ENCODE assay signal across 23 cellular contexts in the genomic region with DNA sequence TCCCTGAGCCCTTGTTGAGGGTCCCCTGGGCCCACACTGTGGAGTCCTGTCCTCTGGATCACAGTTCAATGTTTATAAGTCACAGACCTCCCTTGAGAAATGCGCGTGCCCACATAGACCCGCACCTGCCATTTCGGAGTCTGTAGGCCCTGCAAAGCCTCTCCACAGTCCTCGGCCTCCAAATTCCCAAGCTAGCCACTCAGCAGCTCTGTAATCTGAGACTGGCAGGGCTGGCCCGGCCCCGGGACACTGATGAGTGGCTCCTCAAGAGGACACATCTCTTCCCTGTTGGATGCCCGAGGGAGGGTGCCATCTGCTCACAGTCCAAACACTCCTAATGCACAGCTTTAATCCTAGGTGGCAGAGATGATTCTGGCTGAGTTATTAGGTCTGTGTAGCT. TPM values are rescaled to one million over a fixed set of nuclear protein-coding genes. Genes with fewer than 3 reads are reported as not detected.
DNase-seq lines count a peak whose midpoint lies in the region; ATAC-seq and TF ChIP-seq lines count a peak whose summit lies in the region.
"Had no signal": no experiment of that assay in that cellular context is flagged by ENCODE, and none has a peak within 500 bp of the region (broad histone marks: within the 10 kb centered on the region; RNA-seq: fewer than 3 reads in every experiment).

No MANE protein-coding gene starts in this region.

- H3K27ac Mint-ChIP-seq in Calu3 (ENCODE audit: unreplicated experiment) (no peak overlapping the region), HFFc6 (no peak overlapping the region)
- H3K27ac Mint-ChIP-seq: T-helper 1 cell treated with Interleukin-12 subunit alpha and Interleukin-12 subunit beta and Interleukin-4 antibody, amounts not matched to agents 30 μg/mL and 1 μg/mL, for 36 hours had no signal

- H3K9me3 Mint-ChIP-seq in Calu3 (ENCODE audit: low read depth, unreplicated experiment) (no peaks in the 10 kb centered on the region), HFFc6 (peaks cover 60% of the 10 kb centered on the region)
- H3K9me3 Mint-ChIP-seq: H9; neural crest cell; T-helper 1 cell treated with Interleukin-12 subunit alpha and Interleukin-12 subunit beta and Interleukin-4 antibody, amounts not matched to agents 30 μg/mL and 1 μg/mL, for 36 hours had no signal

- H3K27me3 ChIP-seq in BLaER1 = 0 out of 2 replicates have a peak, but pooled peaks cover 5% of the 10 kb centered on the region
- H3K27me3 ChIP-seq: ascending aorta, gastroesophageal sphincter, thyroid gland had no signal

- no peak overlapping the region for H3K4me3 ChIP-seq in BLaER1
- H3K4me3 ChIP-seq: ascending aorta, coronary artery, gastroesophageal sphincter, thyroid gland had no signal

- H3K4me3 Mint-ChIP-seq in Calu3 (ENCODE audit: low read depth, unreplicated experiment) (no peak overlapping the region), HFFc6 (no peak overlapping the region)
- H3K4me3 Mint-ChIP-seq: H9; neural crest cell; T-helper 1 cell treated with Interleukin-12 subunit alpha and Interleukin-12 subunit beta and Interleukin-4 antibody, amounts not matched to agents 30 μg/mL and 1 μg/mL, for 36 hours had no signal

- BruUV-seq in Calu3 (replicated peaks; lab: Mats Ljungman, UMichigan) = no TSS peak

- TF ChIP-seq CTCF in Calu3 (IDR thresholded peaks at IDR 0.05; ENCODE audit: unreplicated experiment) = no peak
- TF ChIP-seq CTCF in HFFc6 (IDR thresholded peaks at IDR 0.05) = no peak

- H4K20me1 ChIP-seq in BLaER1 = peaks cover 15% of the 10 kb centered on the region; the same call in 1 of the 2 replicates

- no peaks in the 10 kb centered on the region for H3K36me3 ChIP-seq in BLaER1
- H3K36me3 ChIP-seq: ascending aorta, thyroid gland had no signal

- H3K27ac ChIP-seq in BLaER1 = no peak overlapping the region
- H3K27ac ChIP-seq: ascending aorta, C4-2B, coronary artery, epithelial cell of prostate, gastroesophageal sphincter, thyroid gland had no signal

- CTCF ChIA-PET in Calu3 (lab: Charles Lee) = no interaction called here

- H3K36me3 Mint-ChIP-seq in Calu3 (ENCODE audit: insufficient read depth, unreplicated experiment) (peaks cover 4% of the 10 kb centered on the region), HFFc6 (ENCODE audit: low read depth) (no peaks in the 10 kb centered on the region)

- H3K4me1 Mint-ChIP-seq in Calu3 (ENCODE audit: low read depth, unreplicated experiment) (no peaks in the 10 kb centered on the region), HFFc6 (ENCODE audit: low read depth) (no peaks in the 10 kb centered on the region)
- H3K4me1 Mint-ChIP-seq: neural crest cell had no signal

- peaks cover 16% of the 10 kb centered on the region for H3K4me1 ChIP-seq in BLaER1
- H3K4me1 ChIP-seq: ascending aorta, gastroesophageal sphincter, thyroid gland had no signal

- H3K27me3 Mint-ChIP-seq in Calu3 (ENCODE audit: unreplicated experiment) (no peaks in the 10 kb centered on the region), HFFc6 (ENCODE audit: insufficient read depth) (peaks cover 6% of the 10 kb centered on the region)

- ATAC-seq in GM21619 (IDR thresholded peaks at IDR 0.05; ENCODE audit: unreplicated experiment) = no peak
- ATAC-seq: gastroesophageal sphincter, HepG2 had no signal

- no peaks in the 10 kb centered on the region for H3K9me3 ChIP-seq in BLaER1
- H3K9me3 ChIP-seq: ascending aorta, gastroesophageal sphincter, thyroid gland had no signal

- H3K9ac ChIP-seq in BLaER1 = no peak overlapping the region

- peak overlapping the region; percentile 57 for H3K4me2 ChIP-seq in BLaER1

- intact Hi-C loops in Calu3 (cut with micrococcal nuclease; ENCODE audit: unreplicated experiment) = no loop called here

- DNase-seq in NCI-H128 (lab: John Stamatoyannopoulos, UW; ENCODE audit: unreplicated experiment) (peak; percentile 61), NCI-H524 (lab: John Stamatoyannopoulos, UW) (peak; percentile 95 to 97), left kidney (ENCODE audit: low read depth, low spot score) (peak; percentile 48), Calu3 (no peak), NCI-H226 (no peak), HFFc6 (no peak)
- DNase-seq: activated CD4-positive, CD25-positive, alpha-beta regulatory T cell treated with anti-CD3 and anti-CD28 coated beads, Interleukin-2, amount 50 U/mL, for 72 hours; H9; NCI-H748 treated with DMSO at 0.1 percent for 48 hours; stimulated activated CD4-positive, alpha-beta T cell treated with anti-CD3 and anti-CD28 coated beads, Interleukin-4, amount 100 ng/mL, for 4 hours had no signal

RNA-seq across cellular contexts. Expression of a gene that starts 39.1 kb away (rescaled TPM):
- 0.20 and 0.35 TPM in 2 replicates for total RNA-seq in Calu3 (2022)
- total RNA-seq in HFFc6 (2021; fragmentation: NEBNext Ultra II Directional; extraction: Animal tissue kit (Norgen Biotek cat#: 25700)) = not detected
- total RNA-seq: HepG2, lung microvascular endothelial cell, RPMI7951 had no signal

RNA-seq across cellular contexts. Expression of a gene that starts 41.2 kb away (rescaled TPM):
- 15.5 and 19.0 TPM in 2 replicates for total RNA-seq in Calu3 (2022)
- total RNA-seq in HFFc6 (2021; fragmentation: NEBNext Ultra II Directional; extraction: Animal tissue kit (Norgen Biotek cat#: 25700)) = not detected

Comparison
In these comparisons a context has a peak if more than half of its experiments do, and no peak if none do; other contexts are left out.
1. DNase-seq: peak in NCI-H128 (single experiment), NCI-H524 (2 of 2) and left kidney (single experiment); none in Calu3 (single experiment), NCI-H226 (single experiment) and HFFc6 (single experiment).
2. RNA of a gene that starts 41.2 kb away (total RNA-seq): 15.5 to 19.0 TPM in Calu3; not detected in HFFc6; every median in the first group is over 10 times any median in the second.